1 cellular context compared by ENCODE assay signal in the genomic region with DNA sequence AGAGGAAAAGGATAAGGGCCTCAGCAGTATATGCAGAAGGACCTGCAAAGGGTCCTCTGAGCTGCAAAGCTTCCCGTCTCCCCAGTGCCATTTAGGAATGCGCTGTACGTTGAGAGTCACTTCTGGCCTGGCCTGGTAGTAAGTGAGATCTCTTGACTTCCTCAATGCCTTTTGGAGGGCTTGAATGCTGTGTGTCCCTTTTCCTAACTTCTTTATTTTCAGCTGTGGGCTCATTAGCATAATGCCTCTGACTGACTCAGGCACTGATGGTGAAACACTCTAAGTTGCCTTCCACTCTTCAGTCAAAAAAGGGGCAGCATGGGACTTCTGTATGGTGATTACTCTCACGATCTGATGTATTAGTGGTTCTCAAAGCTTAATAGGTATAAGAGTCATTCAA.
TF ChIP-seq lines count a peak whose summit lies in the region.

No MANE protein-coding gene starts in this region.

TF ChIP-seq in SK-N-SH, 30 proteins besides CTCF, POLR2A, EP300 and RAD21 (continued from another document):
- TF ChIP-seq, protein P1, sequence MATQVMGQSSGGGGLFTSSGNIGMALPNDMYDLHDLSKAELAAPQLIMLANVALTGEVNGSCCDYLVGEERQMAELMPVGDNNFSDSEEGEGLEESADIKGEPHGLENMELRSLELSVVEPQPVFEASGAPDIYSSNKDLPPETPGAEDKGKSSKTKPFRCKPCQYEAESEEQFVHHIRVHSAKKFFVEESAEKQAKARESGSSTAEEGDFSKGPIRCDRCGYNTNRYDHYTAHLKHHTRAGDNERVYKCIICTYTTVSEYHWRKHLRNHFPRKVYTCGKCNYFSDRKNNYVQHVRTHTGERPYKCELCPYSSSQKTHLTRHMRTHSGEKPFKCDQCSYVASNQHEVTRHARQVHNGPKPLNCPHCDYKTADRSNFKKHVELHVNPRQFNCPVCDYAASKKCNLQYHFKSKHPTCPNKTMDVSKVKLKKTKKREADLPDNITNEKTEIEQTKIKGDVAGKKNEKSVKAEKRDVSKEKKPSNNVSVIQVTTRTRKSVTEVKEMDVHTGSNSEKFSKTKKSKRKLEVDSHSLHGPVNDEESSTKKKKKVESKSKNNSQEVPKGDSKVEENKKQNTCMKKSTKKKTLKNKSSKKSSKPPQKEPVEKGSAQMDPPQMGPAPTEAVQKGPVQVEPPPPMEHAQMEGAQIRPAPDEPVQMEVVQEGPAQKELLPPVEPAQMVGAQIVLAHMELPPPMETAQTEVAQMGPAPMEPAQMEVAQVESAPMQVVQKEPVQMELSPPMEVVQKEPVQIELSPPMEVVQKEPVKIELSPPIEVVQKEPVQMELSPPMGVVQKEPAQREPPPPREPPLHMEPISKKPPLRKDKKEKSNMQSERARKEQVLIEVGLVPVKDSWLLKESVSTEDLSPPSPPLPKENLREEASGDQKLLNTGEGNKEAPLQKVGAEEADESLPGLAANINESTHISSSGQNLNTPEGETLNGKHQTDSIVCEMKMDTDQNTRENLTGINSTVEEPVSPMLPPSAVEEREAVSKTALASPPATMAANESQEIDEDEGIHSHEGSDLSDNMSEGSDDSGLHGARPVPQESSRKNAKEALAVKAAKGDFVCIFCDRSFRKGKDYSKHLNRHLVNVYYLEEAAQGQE (IDR thresholded peaks at IDR 0.05; ENCODE audit: low read depth, low read length), result no peak
- TF ChIP-seq MXI1 (IDR thresholded peaks at IDR 0.05; ENCODE audit: low read depth, low read length), result no peak
- no peak for TF ChIP-seq SMC3 (IDR thresholded peaks at IDR 0.05; ENCODE audit: low read depth, low read length)
- no peak for TF ChIP-seq TEAD4 (IDR thresholded peaks at IDR 0.05; ENCODE audit: borderline replicate concordance, insufficient read depth)
- TF ChIP-seq, protein P2, sequence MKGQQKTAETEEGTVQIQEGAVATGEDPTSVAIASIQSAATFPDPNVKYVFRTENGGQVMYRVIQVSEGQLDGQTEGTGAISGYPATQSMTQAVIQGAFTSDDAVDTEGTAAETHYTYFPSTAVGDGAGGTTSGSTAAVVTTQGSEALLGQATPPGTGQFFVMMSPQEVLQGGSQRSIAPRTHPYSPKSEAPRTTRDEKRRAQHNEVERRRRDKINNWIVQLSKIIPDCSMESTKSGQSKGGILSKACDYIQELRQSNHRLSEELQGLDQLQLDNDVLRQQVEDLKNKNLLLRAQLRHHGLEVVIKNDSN (IDR thresholded peaks at IDR 0.05; ENCODE audit: borderline replicate concordance, low read depth), result no peak
TF ChIP-seq in SK-N-SH: peak in this region for 0.
